Comparison of ENCODE assay signal across 25 cellular contexts in genomic region chr11:87266751-87267150, GRCh38.
DNase-seq lines count a peak whose midpoint lies in the region; ATAC-seq, FAIRE-seq and TF ChIP-seq lines count a peak whose summit lies in the region.
"Had no signal": no experiment of that assay in that cellular context is flagged by ENCODE, and none has a peak within 500 bp of the region (broad histone marks: within the 10 kb centered on the region; RNA-seq: fewer than 3 reads in every experiment).

No MANE protein-coding gene starts in this region.

- intact Hi-C loops in K562 (cut with micrococcal nuclease): no loop called here

- TF ChIP-seq CTCF in K562 (IDR thresholded peaks at IDR 0.05 in 2 of 3, conservative IDR thresholded peaks at IDR 0.05 in 1 of 3; ENCODE audit: insufficient read depth in 2 of 3, low read depth in 1 of 3, low read length in 3 of 3): no peak
- TF ChIP-seq CTCF in osteocyte (IDR thresholded peaks at IDR 0.05): no peak
- no peak for TF ChIP-seq CTCF in RWPE1 (conservative IDR thresholded peaks at IDR 0.05; ENCODE audit: low read depth)

- peak; percentile 18 for DNase-seq in NCI-H1105 treated with DMSO at 0.1 percent for 48 hours (lab: John Stamatoyannopoulos, UW)
- no peak for DNase-seq in NCI-H1105 (lab: John Stamatoyannopoulos, UW)
- DNase-seq in NCI-H2029 (lab: John Stamatoyannopoulos, UW): peak; percentile 81
- DNase-seq in K562 (ENCODE audit: extremely low read depth in 1 of 4, low spot score in 3 of 4): peak in 3 of 4 experiments; percentile 7 to 56 (median 13)
- no peak for DNase-seq in osteocyte (ENCODE audit: extremely low spot score, unreplicated experiment)
- DNase-seq in RWPE1 (ENCODE audit: low spot score): no peak
- DNase-seq in activated effector memory CD4-positive, alpha-beta T cell treated with Interleukin-2 at 50 U/mL for 16 hours: no peak
- DNase-seq in stimulated activated effector memory CD8-positive, alpha-beta T cell treated with anti-CD3 and anti-CD28 coated beads, Interleukin-12 subunit alpha, Interleukin-12 subunit beta, amount 100 ng/mL, for 72 hours (ENCODE audit: low spot score in 2 of 2): no peak
- DNase-seq: 8988T; activated CD4-positive, alpha-beta T cell treated with anti-CD3 and anti-CD28 coated beads for 36 hours; activated naive CD4-positive, alpha-beta T cell treated with anti-CD3 and anti-CD28 coated beads, Interleukin-2, amount 10 ng/mL, durations not matched to agents 7 days and 5 days; activated T-cell treated with anti-CD3 and anti-CD28 coated beads, Interleukin-2, amount 50 U/mL, for 48 hours; DND-41; KG1; left cardiac atrium; mesenchymal stem cell; MV-4-11; NCI-H2171 treated with DMSO at 0.1 percent for 48 hours; right cardiac atrium; stomach; T-helper 1 cell had no signal

- no peak for TF ChIP-seq POLR2A in K562 (conservative IDR thresholded peaks at IDR 0.05)

- H3K36me3 ChIP-seq in K562 (ENCODE audit: control insufficient read depth, insufficient read depth, low read length): no peaks in the 10 kb centered on the region
- H3K36me3 ChIP-seq: stomach had no signal

- peaks cover 45% of the 10 kb centered on the region for H3K4me1 Mint-ChIP-seq in osteocyte (ENCODE audit: unreplicated experiment)
- H3K4me1 Mint-ChIP-seq in stimulated activated effector memory CD8-positive, alpha-beta T cell treated with anti-CD3 and anti-CD28 coated beads, Interleukin-12 subunit alpha, Interleukin-12 subunit beta, amount 100 ng/mL, for 72 hours: no peaks in the 10 kb centered on the region
- H3K4me1 Mint-ChIP-seq: activated CD4-positive, alpha-beta T cell treated with anti-CD3 and anti-CD28 coated beads for 36 hours; activated naive CD4-positive, alpha-beta T cell treated with anti-CD3 and anti-CD28 coated beads, Interleukin-2, amount 10 ng/mL, durations not matched to agents 7 days and 5 days; B cell; GM23338 had no signal

- no peaks in the 10 kb centered on the region for H3K27me3 Mint-ChIP-seq in osteocyte (ENCODE audit: unreplicated experiment)
- H3K27me3 Mint-ChIP-seq: activated CD4-positive, alpha-beta T cell treated with anti-CD3 and anti-CD28 coated beads for 36 hours; activated naive CD4-positive, alpha-beta T cell treated with anti-CD3 and anti-CD28 coated beads, Interleukin-2, amount 10 ng/mL, durations not matched to agents 7 days and 5 days; B cell; type B pancreatic cell had no signal

- no peak overlapping the region for H3K4me3 Mint-ChIP-seq in osteocyte (ENCODE audit: unreplicated experiment)
- H3K4me3 Mint-ChIP-seq in stimulated activated effector memory CD8-positive, alpha-beta T cell treated with anti-CD3 and anti-CD28 coated beads, Interleukin-12 subunit alpha, Interleukin-12 subunit beta, amount 100 ng/mL, for 72 hours: no peak overlapping the region
- H3K4me3 Mint-ChIP-seq: activated CD4-positive, alpha-beta T cell treated with anti-CD3 and anti-CD28 coated beads for 36 hours; activated naive CD4-positive, alpha-beta T cell treated with anti-CD3 and anti-CD28 coated beads, Interleukin-2, amount 10 ng/mL, durations not matched to agents 7 days and 5 days; B cell; GM23338; type B pancreatic cell had no signal

- no peaks in the 10 kb centered on the region for H3K79me2 ChIP-seq in K562 (ENCODE audit: control insufficient read depth, insufficient read depth, low read length)

- H3K4me1 ChIP-seq in K562 (replicated peaks in 1 of 2; ENCODE audit: control insufficient read depth in 2 of 2, insufficient read depth in 2 of 2, low read length in 2 of 2): peaks cover 0 to 5% of the 10 kb centered on the region in 2 experiments; a peak in 2 of 5 replicates

- WGBS in K562 (ENCODE audit: insufficient coverage, low coverage, missing lambda C conversion rate): 11% methylated on average over 2 of the region's 2 CpGs

- peak overlapping the region; percentile 83 for H3K27ac Mint-ChIP-seq in osteocyte (ENCODE audit: unreplicated experiment)
- H3K27ac Mint-ChIP-seq in stimulated activated effector memory CD8-positive, alpha-beta T cell treated with anti-CD3 and anti-CD28 coated beads, Interleukin-12 subunit alpha, Interleukin-12 subunit beta, amount 100 ng/mL, for 72 hours: no peak overlapping the region
- H3K27ac Mint-ChIP-seq: activated CD4-positive, alpha-beta T cell treated with anti-CD3 and anti-CD28 coated beads for 36 hours; activated naive CD4-positive, alpha-beta T cell treated with anti-CD3 and anti-CD28 coated beads, Interleukin-2, amount 10 ng/mL, durations not matched to agents 7 days and 5 days; B cell; GM23338; type B pancreatic cell had no signal

- no peak overlapping the region for H2AFZ ChIP-seq in K562 (ENCODE audit: low read depth, low read length)
- H2AFZ ChIP-seq: GM23338 had no signal

- no peaks in the 10 kb centered on the region for H3K9me3 ChIP-seq in K562 (replicated peaks; ENCODE audit: control insufficient read depth, insufficient read depth, low read depth, low read length)
- H3K9me3 ChIP-seq: stomach had no signal

- peak; percentile 67 for FAIRE-seq in K562 (lab: Jason Lieb, UNC)
- FAIRE-seq: TTC549 had no signal

- H3K4me2 ChIP-seq in K562 (ENCODE audit: insufficient read depth, low read length): no peak overlapping the region
- H3K4me2 ChIP-seq: GM23338 had no signal

- no peaks in the 10 kb centered on the region for H3K9me1 ChIP-seq in K562 (ENCODE audit: control insufficient read depth, insufficient read depth, low read length)

- no peaks in the 10 kb centered on the region for H3K9me3 Mint-ChIP-seq in osteocyte (ENCODE audit: unreplicated experiment)
- H3K9me3 Mint-ChIP-seq in stimulated activated effector memory CD8-positive, alpha-beta T cell treated with anti-CD3 and anti-CD28 coated beads, Interleukin-12 subunit alpha, Interleukin-12 subunit beta, amount 100 ng/mL, for 72 hours: no peaks in the 10 kb centered on the region
- H3K9me3 Mint-ChIP-seq: activated naive CD4-positive, alpha-beta T cell treated with anti-CD3 and anti-CD28 coated beads, Interleukin-2, amount 10 ng/mL, durations not matched to agents 7 days and 5 days; GM23338; type B pancreatic cell had no signal

- no TSS peak for BruUV-seq in K562 (replicated peaks; lab: Mats Ljungman, UMichigan)

- H3K27ac ChIP-seq in K562 (ENCODE audit: extremely low read depth, low read depth, low read length): no peak overlapping the region
- H3K27ac ChIP-seq in RWPE1: no peak overlapping the region
- H3K27ac ChIP-seq: stomach had no signal

- H3K4me3 ChIP-seq in K562: no peak overlapping the region
- H3K4me3 ChIP-seq: GM23338, stomach had no signal

- H3K36me3 Mint-ChIP-seq in osteocyte (ENCODE audit: unreplicated experiment): peaks cover 1% of the 10 kb centered on the region
- H3K36me3 Mint-ChIP-seq in stimulated activated effector memory CD8-positive, alpha-beta T cell treated with anti-CD3 and anti-CD28 coated beads, Interleukin-12 subunit alpha, Interleukin-12 subunit beta, amount 100 ng/mL, for 72 hours: no peaks in the 10 kb centered on the region
- H3K36me3 Mint-ChIP-seq: activated naive CD4-positive, alpha-beta T cell treated with anti-CD3 and anti-CD28 coated beads, Interleukin-2, amount 10 ng/mL, durations not matched to agents 7 days and 5 days; type B pancreatic cell had no signal

- POLR2A ChIA-PET in K562 (lab: Yijun Ruan, JAX) (interaction anchor here (0.9 to 1.0 kb wide), 2 partner anchors 8 to 313 kb away, joined by 3 read pairs; no protein-coding TSS in a partner anchor), RWPE1 (lab: Yijun Ruan, JAX; ENCODE audit: low non-redundant PET) (no interaction called here)

- H3K9ac ChIP-seq in K562 (ENCODE audit: insufficient read depth in 1 of 2, low read depth in 2 of 2, low read length in 2 of 2): no peak overlapping the region

- peak; percentile 87 for ATAC-seq in K562
- ATAC-seq in stimulated activated effector memory CD8-positive, alpha-beta T cell treated with anti-CD3 and anti-CD28 coated beads, Interleukin-12 subunit alpha, Interleukin-12 subunit beta, amount 100 ng/mL, for 72 hours: no peak
- ATAC-seq: activated CD4-positive, alpha-beta T cell treated with anti-CD3 and anti-CD28 coated beads for 36 hours; GM23338; left cardiac atrium; right cardiac atrium had no signal

- in situ Hi-C loops in K562 (cut with MboI): no loop called here

- H4K20me1 ChIP-seq in K562 (replicated peaks; ENCODE audit: control insufficient read depth, insufficient read depth, low read length): no peaks in the 10 kb centered on the region

- TF ChIP-seq EP300 in K562 (IDR thresholded peaks at IDR 0.05; ENCODE audit: low read length): no peak

- no peaks in the 10 kb centered on the region for H3K27me3 ChIP-seq in K562 (ENCODE audit: control insufficient read depth in 2 of 2, insufficient read depth in 2 of 2, low read length in 2 of 2)
- H3K27me3 ChIP-seq: stomach had no signal

- no peak for TF ChIP-seq RAD21 in K562 (CRISPR knock-in tag; conservative IDR thresholded peaks at IDR 0.05 in 1 of 2, IDR thresholded peaks at IDR 0.05 in 1 of 2)

- CTCF ChIA-PET in K562 (lab: Yijun Ruan, JAX; ENCODE audit: low intra/inter-chr PET ratio): no interaction called here
- CTCF ChIA-PET in RWPE1 (lab: Yijun Ruan, JAX): interaction anchor here (0.6 to 1.1 kb wide), 3 partner anchors 10 to 1249 kb away, joined by 3 to 5 read pairs (median 3); no protein-coding TSS in a partner anchor

TF ChIP-seq in K562, 482 proteins besides CTCF, POLR2A, EP300 and RAD21 (continues in another document):
- TF ChIP-seq ESRRA (IDR thresholded peaks at IDR 0.05; ENCODE audit: borderline replicate concordance, low read depth) (0 out of 2 replicates have a peak, but pooled peaks have one; percentile 12), ARID1B (IDR thresholded peaks at IDR 0.05) (peak; percentile 65; the same call in 1 of the 2 replicates), SMAD4 (CRISPR knock-in tag; conservative IDR thresholded peaks at IDR 0.05) (0 out of 2 replicates have a peak, but pooled peaks have one; percentile 20), CXXC5 (CRISPR knock-in tag; IDR thresholded peaks at IDR 0.05) (peak; percentile 31; the same call in 1 of the 2 replicates), TRIM24 (IDR thresholded peaks at IDR 0.05) (peak; percentile 57 to 64; a peak in 3 of 4 replicates), HES1 (IDR thresholded peaks at IDR 0.05; ENCODE audit: low read depth) (no peak), EP400 (IDR thresholded peaks at IDR 0.05) (peak; percentile 40; the same call in 1 of the 2 replicates), SMARCA4 (IDR thresholded peaks at IDR 0.05) (peak; percentile 51; the same call in 1 of the 2 replicates)

Comparison
In these comparisons a context has a peak if more than half of its experiments do, and no peak if none do; other contexts are left out.
1. DNase-seq: peak in NCI-H1105 treated with DMSO at 0.1 percent for 48 hours (single experiment), NCI-H2029 (single experiment) and K562 (3 of 4); none in NCI-H1105 (single experiment), osteocyte (single experiment), RWPE1 (single experiment), activated effector memory CD4-positive, alpha-beta T cell treated with Interleukin-2 at 50 U/mL for 16 hours (single experiment) and stimulated activated effector memory CD8-positive, alpha-beta T cell treated with anti-CD3 and anti-CD28 coated beads, Interleukin-12 subunit alpha, Interleukin-12 subunit beta, amount 100 ng/mL, for 72 hours (0 of 2).